In the genomic region with DNA sequence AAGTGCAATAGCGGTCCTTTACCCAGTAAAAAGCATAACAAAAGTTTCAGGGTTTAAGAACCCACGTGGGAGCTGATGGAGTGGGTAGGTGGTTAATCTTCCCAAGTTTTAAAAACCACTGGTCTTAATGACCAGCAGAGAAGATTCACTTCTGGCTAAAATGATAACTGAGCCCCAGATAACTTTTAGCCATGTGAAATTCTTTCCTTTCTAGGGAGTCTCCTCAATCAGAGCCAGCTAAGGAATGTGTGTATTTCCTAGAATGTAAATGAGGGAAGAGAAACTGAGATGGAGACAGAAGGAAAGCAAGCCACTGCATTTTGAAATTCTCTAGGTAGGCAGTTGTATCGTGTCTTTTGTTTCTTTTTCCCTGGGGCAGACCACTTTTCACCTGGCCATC, we compare ENCODE assay signal across 1 cellular context.
TF ChIP-seq lines count a peak whose summit lies in the region.

No MANE protein-coding gene starts in this region.

TF ChIP-seq in SK-N-SH, 30 proteins besides CTCF, POLR2A, EP300 and RAD21 (continued from another document):
- no peak for TF ChIP-seq TCF12 (IDR thresholded peaks at IDR 0.05)
- TF ChIP-seq, protein P1, sequence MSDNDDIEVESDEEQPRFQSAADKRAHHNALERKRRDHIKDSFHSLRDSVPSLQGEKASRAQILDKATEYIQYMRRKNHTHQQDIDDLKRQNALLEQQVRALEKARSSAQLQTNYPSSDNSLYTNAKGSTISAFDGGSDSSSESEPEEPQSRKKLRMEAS (IDR thresholded peaks at IDR 0.05; ENCODE audit: low read depth): no peak
- TF ChIP-seq RXRA (IDR thresholded peaks at IDR 0.05; ENCODE audit: borderline replicate concordance, low read depth): no peak
- TF ChIP-seq RFX5 (IDR thresholded peaks at IDR 0.05; ENCODE audit: low read length): no peak
- TF ChIP-seq SIN3A (IDR thresholded peaks at IDR 0.05; ENCODE audit: borderline replicate concordance, low read depth, low read length): no peak
- TF ChIP-seq JUND (IDR thresholded peaks at IDR 0.05): no peak
- TF ChIP-seq ELF1 (IDR thresholded peaks at IDR 0.05): no peak
- no peak for TF ChIP-seq GATA2 (CRISPR knock-in tag; IDR thresholded peaks at IDR 0.05)
- TF ChIP-seq YY1 (IDR thresholded peaks at IDR 0.05; ENCODE audit: low read depth): no peak
